ENCODE assay signal across 25 cellular contexts in the genomic region with DNA sequence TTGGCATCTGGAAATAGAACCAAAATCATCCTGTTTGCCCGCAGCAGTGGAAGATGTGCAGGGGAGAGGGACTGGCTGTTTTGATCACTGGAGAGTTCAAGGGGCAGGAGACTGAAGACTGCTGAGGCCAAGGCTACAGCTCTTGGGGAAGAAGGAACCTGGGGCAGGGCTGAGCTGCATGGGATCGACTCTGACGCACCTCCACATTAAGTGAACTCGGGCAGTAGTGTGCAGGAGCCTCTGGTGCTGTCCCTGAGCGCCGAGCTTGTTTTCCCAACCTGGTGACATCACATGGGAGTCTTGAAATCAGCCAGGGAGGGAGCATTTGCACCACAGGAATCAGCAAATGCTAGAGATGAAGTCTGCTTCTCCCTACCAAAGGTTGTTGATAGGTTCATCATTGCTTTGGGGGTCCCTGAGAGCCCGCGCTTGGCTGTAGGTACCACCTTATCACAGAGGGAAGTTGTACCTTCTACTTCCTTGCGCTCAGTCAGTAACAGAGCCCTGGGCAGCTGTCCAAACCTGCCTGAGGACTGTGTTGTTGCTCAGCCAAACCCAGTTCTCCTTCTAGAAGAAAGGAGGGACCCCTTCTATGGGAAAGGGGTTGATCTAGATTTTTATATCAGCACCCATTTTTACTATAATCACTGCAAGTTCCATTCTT.
"Had no signal": no experiment of that assay in that cellular context is flagged by ENCODE, and none has a peak within 500 bp of the region (broad histone marks: within the 10 kb centered on the region; RNA-seq: fewer than 3 reads in every experiment).

No MANE protein-coding gene starts in this region.

- H3K4me3 Mint-ChIP-seq: activated naive CD8-positive, alpha-beta T cell treated with anti-CD3 and anti-CD28 coated beads for 36 hours; memory B cell; naive B cell; neural progenitor cell; stimulated activated effector memory CD8-positive, alpha-beta T cell treated with anti-CD3 and anti-CD28 coated beads, Interleukin-12 subunit alpha, Interleukin-12 subunit beta, amount 100 ng/mL, for 72 hours had no signal

- H3K36me3 ChIP-seq: cardiac muscle cell, neural progenitor cell, ovary, thyroid gland, WERI-Rb-1 had no signal

- H3K9me3 Mint-ChIP-seq: activated naive CD8-positive, alpha-beta T cell treated with anti-CD3 and anti-CD28 coated beads for 36 hours; memory B cell; neural progenitor cell; stimulated activated effector memory CD8-positive, alpha-beta T cell treated with anti-CD3 and anti-CD28 coated beads, Interleukin-12 subunit alpha, Interleukin-12 subunit beta, amount 100 ng/mL, for 72 hours had no signal

- H3K9ac ChIP-seq: neural progenitor cell had no signal

- H3K9me3 ChIP-seq: left lung, mucosa of descending colon, ovary, right lobe of liver, thyroid gland had no signal

- H3K4me3 ChIP-seq: cardiac muscle cell, left lung, mucosa of descending colon, neural progenitor cell, ovary, right lobe of liver, smooth muscle cell, thyroid gland had no signal

- DNase-seq: activated CD4-positive, alpha-beta T cell treated with anti-CD3 and anti-CD28 coated beads for 1 hour; activated naive CD4-positive, alpha-beta T cell; activated naive CD8-positive, alpha-beta T cell treated with anti-CD3 and anti-CD28 coated beads for 36 hours; activated T-cell treated with anti-CD3 and anti-CD28 coated beads for 4 hours; amniotic stem cell; foreskin melanocyte; hypothalamus; left lung; mucosa of descending colon; naive B cell; ovary; right lobe of liver; stimulated activated CD4-positive, alpha-beta T cell treated with anti-CD3 and anti-CD28 coated beads, Interleukin-4, amount 100 ng/mL, for 1 hour; T-helper 1 cell; T1000; thyroid gland; WERI-Rb-1 had no signal

- H3K4me1 ChIP-seq: neural progenitor cell, right lobe of liver had no signal

- H3K27ac Mint-ChIP-seq: activated naive CD8-positive, alpha-beta T cell treated with anti-CD3 and anti-CD28 coated beads for 36 hours; memory B cell; neural progenitor cell; stimulated activated effector memory CD8-positive, alpha-beta T cell treated with anti-CD3 and anti-CD28 coated beads, Interleukin-12 subunit alpha, Interleukin-12 subunit beta, amount 100 ng/mL, for 72 hours had no signal

- ATAC-seq: left lung; mucosa of descending colon; right lobe of liver; SK-N-SH treated with all-trans-retinoic acid at 6 μM for 48 hours; stimulated activated effector memory CD8-positive, alpha-beta T cell treated with anti-CD3 and anti-CD28 coated beads, Interleukin-12 subunit alpha, Interleukin-12 subunit beta, amount 100 ng/mL, for 72 hours had no signal

- H3K27ac ChIP-seq: cardiac muscle cell, epithelial cell of prostate, left lung, neural progenitor cell, ovary, right lobe of liver, thyroid gland, WERI-Rb-1 had no signal

- FAIRE-seq: keratinocyte had no signal

- H3K36me3 Mint-ChIP-seq: activated naive CD8-positive, alpha-beta T cell treated with anti-CD3 and anti-CD28 coated beads for 36 hours; memory B cell; naive B cell; stimulated activated effector memory CD8-positive, alpha-beta T cell treated with anti-CD3 and anti-CD28 coated beads, Interleukin-12 subunit alpha, Interleukin-12 subunit beta, amount 100 ng/mL, for 72 hours had no signal

- H3K27me3 ChIP-seq: cardiac muscle cell, left lung, neural progenitor cell, ovary, right lobe of liver, thyroid gland had no signal

- H3K4me2 ChIP-seq: neural progenitor cell, smooth muscle cell had no signal

- H2AFZ ChIP-seq: neural progenitor cell had no signal

- H3K27me3 Mint-ChIP-seq: activated naive CD8-positive, alpha-beta T cell treated with anti-CD3 and anti-CD28 coated beads for 36 hours; memory B cell had no signal

- H3K4me1 Mint-ChIP-seq: memory B cell; naive B cell; neural progenitor cell; stimulated activated effector memory CD8-positive, alpha-beta T cell treated with anti-CD3 and anti-CD28 coated beads, Interleukin-12 subunit alpha, Interleukin-12 subunit beta, amount 100 ng/mL, for 72 hours had no signal
